9 cellular contexts compared by ENCODE assay signal in the genomic region with DNA sequence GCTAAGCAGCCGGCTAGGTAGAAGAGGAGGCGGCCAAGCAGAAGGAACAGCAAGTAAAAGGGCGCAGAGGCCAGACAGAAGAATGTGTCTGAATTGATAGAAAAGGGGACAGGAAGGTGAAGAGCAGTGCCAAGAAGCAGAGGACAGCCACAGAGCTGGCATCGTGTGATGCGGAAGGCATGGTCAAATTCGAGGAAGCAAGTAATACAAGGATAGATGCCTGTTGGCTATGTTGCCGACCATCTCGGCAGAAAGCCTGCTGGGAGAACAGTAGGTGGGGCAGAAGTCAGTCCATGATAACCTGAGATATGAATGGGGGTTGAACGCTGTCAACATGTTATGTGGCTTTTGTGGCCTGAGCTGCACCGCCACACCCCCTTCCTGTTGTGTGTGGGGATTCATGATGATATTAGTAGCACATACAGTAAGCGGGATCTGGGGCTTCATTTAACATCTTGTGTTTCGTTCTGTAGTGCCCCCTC. TPM values are rescaled to one million over a fixed set of nuclear protein-coding genes. Genes with fewer than 3 reads are reported as not detected.
A peak's percentile ranks its signal among the peaks of the same experiment; 100 is the strongest.
DNase-seq lines count a peak whose midpoint lies in the region; ATAC-seq, FAIRE-seq and TF ChIP-seq lines count a peak whose summit lies in the region.
"Had no signal": no experiment of that assay in that cellular context is flagged by ENCODE, and none has a peak within 500 bp of the region (broad histone marks: within the 10 kb centered on the region; RNA-seq: fewer than 3 reads in every experiment).

No MANE protein-coding gene starts in this region.

- peaks cover 68% of the 10 kb centered on the region for H3K4me1 Mint-ChIP-seq in CD8-positive, alpha-beta T cell (ENCODE audit: low read depth)
- H3K4me1 Mint-ChIP-seq in natural killer cell treated with Interleukin-12 subunit alpha and Interleukin-12 subunit beta and Interleukin-15 and Interleukin-18, amount 100 ng/mL, for 72 hours (ENCODE audit: low read depth in 2 of 2), result peaks cover 66 to 75% of the 10 kb centered on the region in 2 donors

- H3K36me3 ChIP-seq in CD8-positive, alpha-beta T cell (ENCODE audit: insufficient read depth, low read length), result no peaks in the 10 kb centered on the region
- no peaks in the 10 kb centered on the region for H3K36me3 ChIP-seq in left lung

- H3K27me3 ChIP-seq in CD8-positive, alpha-beta T cell (ENCODE audit: insufficient read depth, low read length), result no peaks in the 10 kb centered on the region
- H3K27me3 ChIP-seq in left lung, result peaks cover 0 to 33% of the 10 kb centered on the region in 2 donors

- peak overlapping the region; percentile 43 for H3K27ac ChIP-seq in CD8-positive, alpha-beta T cell (ENCODE audit: low read depth, low read length)
- H3K27ac ChIP-seq in left lung, result peak overlapping the region in 1 of 2 donors; percentile 39

- H3K4me3 Mint-ChIP-seq in CD8-positive, alpha-beta T cell, result peak overlapping the region; percentile 86
- H3K4me3 Mint-ChIP-seq in natural killer cell treated with Interleukin-12 subunit alpha and Interleukin-12 subunit beta and Interleukin-15 and Interleukin-18, amount 100 ng/mL, for 72 hours, result peak overlapping the region; percentile 85

- CTCF ChIA-PET in CD8-positive, alpha-beta T cell (lab: Charles Lee), result interaction anchor here (1.4 to 20.6 kb wide), 6 partner anchors 9 to 194 kb away, joined by 3 to 293 read pairs (median 8); no protein-coding TSS in a partner anchor

- intact Hi-C loops in CD8-positive, alpha-beta T cell (cut with DNase I, micrococcal nuclease), result loop anchor here (5.0 kb wide), 5 partner anchors 214 to 991 kb away; a partner anchor contains a TSS
- intact Hi-C loops in left lung (cut with DNase I) (no loop called here), left colon (cut with DNase I, micrococcal nuclease) (no loop called here)

- peak; percentile 29 to 83 (median 67) for DNase-seq in CD8-positive, alpha-beta T cell
- peak; percentile 39 to 47 for DNase-seq in activated CD8-positive, alpha-beta memory T cell treated with anti-CD3 and anti-CD28 coated beads for 4 hours (ENCODE audit: low read depth in 2 of 2)
- peak; percentile 75 for DNase-seq in natural killer cell treated with Interleukin-12 subunit alpha and Interleukin-12 subunit beta and Interleukin-15 and Interleukin-18, amount 100 ng/mL, for 72 hours (ENCODE audit: low spot score)
- DNase-seq in left lung (no peak), D721Med (ENCODE audit: insufficient read length, low spot score) (no peak), left colon (no peak), AG08396 (ENCODE audit: low spot score) (no peak)

- no peaks in the 10 kb centered on the region for H3K9me3 ChIP-seq in CD8-positive, alpha-beta T cell (ENCODE audit: low read length)
- no peaks in the 10 kb centered on the region for H3K9me3 ChIP-seq in left lung

- no peaks in the 10 kb centered on the region for H3K27me3 Mint-ChIP-seq in CD8-positive, alpha-beta T cell (ENCODE audit: low read depth)
- H3K27me3 Mint-ChIP-seq in natural killer cell treated with Interleukin-12 subunit alpha and Interleukin-12 subunit beta and Interleukin-15 and Interleukin-18, amount 100 ng/mL, for 72 hours, result no peaks in the 10 kb centered on the region

- H3K9me3 Mint-ChIP-seq in CD8-positive, alpha-beta T cell, result no peaks in the 10 kb centered on the region
- no peaks in the 10 kb centered on the region for H3K9me3 Mint-ChIP-seq in natural killer cell treated with Interleukin-12 subunit alpha and Interleukin-12 subunit beta and Interleukin-15 and Interleukin-18, amount 100 ng/mL, for 72 hours

- H3K27ac Mint-ChIP-seq in CD8-positive, alpha-beta T cell, result peak overlapping the region; percentile 94
- peak overlapping the region; percentile 75 for H3K27ac Mint-ChIP-seq in natural killer cell treated with Interleukin-12 subunit alpha and Interleukin-12 subunit beta and Interleukin-15 and Interleukin-18, amount 100 ng/mL, for 72 hours

- POLR2A ChIA-PET in CD8-positive, alpha-beta T cell (lab: Charles Lee), result interaction anchor here (0.8 to 3.0 kb wide), 5 partner anchors 9 to 611 kb away, joined by 3 to 16 read pairs (median 5); a partner anchor contains a TSS

- peak; percentile 87 for ATAC-seq in CD8-positive, alpha-beta T cell
- ATAC-seq in HG03378 (IDR thresholded peaks at IDR 0.05; ENCODE audit: unreplicated experiment) (peak; percentile 65), left lung (no peak), left colon (no peak)
- peak; percentile 83 to 94 for ATAC-seq in natural killer cell treated with Interleukin-12 subunit alpha and Interleukin-12 subunit beta and Interleukin-15 and Interleukin-18, amount 100 ng/mL, for 72 hours

- peaks cover 64% of the 10 kb centered on the region for H3K4me1 ChIP-seq in CD8-positive, alpha-beta T cell (ENCODE audit: insufficient read depth, low read length)
- peaks cover 0 to 30% of the 10 kb centered on the region in 2 donors for H3K4me1 ChIP-seq in left lung

- no peak for FAIRE-seq in D721Med (lab: Jason Lieb, UNC)

- peak overlapping the region; percentile 18 for H3K4me3 ChIP-seq in CD8-positive, alpha-beta T cell (ENCODE audit: low read depth, low read length)
- H3K4me3 ChIP-seq in left lung, result no peak overlapping the region

- no peaks in the 10 kb centered on the region for H3K36me3 Mint-ChIP-seq in CD8-positive, alpha-beta T cell
- no peaks in the 10 kb centered on the region for H3K36me3 Mint-ChIP-seq in natural killer cell treated with Interleukin-12 subunit alpha and Interleukin-12 subunit beta and Interleukin-15 and Interleukin-18, amount 100 ng/mL, for 72 hours

- no peak for TF ChIP-seq CTCF in CD8-positive, alpha-beta T cell (IDR thresholded peaks at IDR 0.05)
- TF ChIP-seq CTCF in left lung (IDR thresholded peaks at IDR 0.05) (no peak), D721Med (IDR thresholded peaks at IDR 0.05; ENCODE audit: insufficient read depth, missing control alignments) (no peak)

RNA-seq across cellular contexts. Expression of a gene that starts 25.7 kb away (rescaled TPM):
- total RNA-seq in CD8-positive, alpha-beta T cell, result under 1 TPM in 1 of 2 experiments, not detected in 1; 0.14 TPM
- 1 to 10 TPM in 1 of 2 donors, under 1 TPM in 1; 0.19 to 1.5 TPM for total RNA-seq in natural killer cell treated with Interleukin-12 subunit alpha and Interleukin-12 subunit beta and Interleukin-15 and Interleukin-18, amount 100 ng/mL, for 72 hours
- 1 to 10 TPM; 3.3 to 7.5 TPM for total RNA-seq in left lung
- total RNA-seq in left colon, result 1 to 10 TPM; 1.1 to 3.7 TPM
- total RNA-seq: RPMI7951 had no signal

Comparison
In these comparisons a context has a peak if more than half of its experiments do, and no peak if none do; other contexts are left out.
1. ATAC-seq: peak in CD8-positive, alpha-beta T cell (single experiment), HG03378 (single experiment) and natural killer cell treated with Interleukin-12 subunit alpha and Interleukin-12 subunit beta and Interleukin-15 and Interleukin-18, amount 100 ng/mL, for 72 hours (2 of 2); none in left lung (single experiment) and left colon (single experiment).
2. DNase-seq: peak in CD8-positive, alpha-beta T cell (7 of 7), activated CD8-positive, alpha-beta memory T cell treated with anti-CD3 and anti-CD28 coated beads for 4 hours (2 of 2) and natural killer cell treated with Interleukin-12 subunit alpha and Interleukin-12 subunit beta and Interleukin-15 and Interleukin-18, amount 100 ng/mL, for 72 hours (single experiment); none in left lung (0 of 2), D721Med (single experiment), left colon (0 of 2) and AG08396 (single experiment).
3. intact Hi-C loops: an anchor here in CD8-positive, alpha-beta T cell (5.0 kb wide); none called in left lung and left colon.